ENCODE assay signal across 9 cellular contexts in the genomic region with DNA sequence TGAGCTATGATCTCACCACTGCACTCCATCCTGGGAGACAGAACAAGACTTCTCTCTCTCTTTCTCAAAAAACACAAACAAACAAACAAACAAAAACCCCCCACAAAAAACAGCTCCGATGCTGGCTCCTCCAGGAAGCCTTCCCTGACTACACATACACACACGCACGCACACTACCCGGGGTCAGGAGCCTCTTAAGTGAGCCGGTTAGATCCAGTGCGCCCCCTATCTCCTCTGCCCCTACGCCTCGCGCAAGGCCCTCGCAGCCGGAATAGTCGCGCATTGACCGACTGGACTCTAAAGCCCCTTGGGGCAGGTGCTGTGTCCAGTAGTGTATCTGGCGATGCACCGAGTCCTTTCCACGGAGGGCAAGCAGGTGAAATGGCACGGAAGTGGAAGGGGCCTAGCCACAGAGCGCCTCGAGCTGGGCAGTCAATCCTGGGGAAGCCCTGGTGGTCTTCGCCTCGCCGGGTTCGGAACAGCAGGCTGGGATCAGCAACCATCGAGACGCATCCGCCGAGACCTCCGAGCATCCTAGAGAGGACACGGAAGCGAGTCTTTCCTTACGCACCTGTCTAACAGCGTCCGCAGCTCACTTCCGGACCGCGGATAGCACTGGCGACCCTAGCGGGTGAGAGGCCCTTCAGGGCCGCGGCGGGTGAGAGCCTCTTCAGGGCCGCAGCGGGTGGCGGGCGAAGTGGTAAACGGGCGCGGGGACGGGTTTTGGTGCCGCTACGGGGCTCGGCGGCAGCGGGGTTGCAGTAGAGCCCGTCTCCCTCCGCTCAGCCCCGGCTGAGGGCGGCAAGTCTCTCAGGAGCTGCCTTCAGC. TPM values are rescaled to one million over a fixed set of nuclear protein-coding genes. Genes with fewer than 3 reads are reported as not detected.
DNase-seq lines count a peak whose midpoint lies in the region; ATAC-seq, FAIRE-seq and TF ChIP-seq lines count a peak whose summit lies in the region.
"Had no signal": no experiment of that assay in that cellular context is flagged by ENCODE, and none has a peak within 500 bp of the region (broad histone marks: within the 10 kb centered on the region; RNA-seq: fewer than 3 reads in every experiment).

A gene (plus strand): TSS at position 588 of the 828 bp plus-strand sequence. CDS start 2,661 bp downstream, outside the sequence.

- DNase-seq in AG09309 (ENCODE audit: low read depth) (peak; percentile 71), NCI-H226 (peak; percentile 86), cerebellar cortex (ENCODE audit: low spot score) (peak; percentile 94), keratinocyte (ENCODE audit: low read depth, low spot score) (peak; percentile 59)
- peak; percentile 66 for DNase-seq in activated CD4-positive, CD25-positive, alpha-beta regulatory T cell treated with anti-CD3 and anti-CD28 coated beads, Interleukin-2, amount 50 U/mL, for 16 hours (ENCODE audit: low read depth, low spot score)
- DNase-seq in stimulated activated CD4-positive, alpha-beta T cell treated with anti-CD3 and anti-CD28 coated beads, Interleukin-15, amount 100 ng/mL, for 1 hour (ENCODE audit: low read depth in 1 of 2, low spot score in 1 of 2) = peak; percentile 70 to 72

- no peaks in the 10 kb centered on the region for H3K9me1 ChIP-seq in keratinocyte (ENCODE audit: control insufficient read depth, extremely low read depth, insufficient read depth, low read length)

- H3K36me3 ChIP-seq in keratinocyte (ENCODE audit: control insufficient read depth in 2 of 2, extremely low read depth in 1 of 2, insufficient read depth in 2 of 2, low read length in 2 of 2) = peaks cover 18 to 24% of the 10 kb centered on the region in 2 experiments

- no peaks in the 10 kb centered on the region for H3K27me3 ChIP-seq in keratinocyte (ENCODE audit: control insufficient read depth, extremely low read depth, insufficient read depth, low read length)

- no peaks in the 10 kb centered on the region for H4K20me1 ChIP-seq in keratinocyte (ENCODE audit: control insufficient read depth, extremely low read depth, insufficient read depth, low read length)

- dilution Hi-C loops in keratinocyte (cut with MboI; ENCODE audit: extremely low pct_ligation_motif_present, low sequenced_read_pairs) = no loop called here

- peaks cover 31% of the 10 kb centered on the region for H3K4me1 ChIP-seq in keratinocyte (ENCODE audit: control insufficient read depth, extremely low read depth, insufficient read depth, low read length)

- peak; percentile 94 for FAIRE-seq in keratinocyte (lab: Jason Lieb, UNC)
- FAIRE-seq: endometrium had no signal

- H3K27ac ChIP-seq in keratinocyte (ENCODE audit: control insufficient read depth, insufficient read depth, low read length) = peak within 1 kb of the TSS; percentile 84

- H3K79me2 ChIP-seq in keratinocyte (ENCODE audit: control insufficient read depth, insufficient read depth, low read length) = peaks cover 36% of the 10 kb centered on the region

- H3K4me3 ChIP-seq in AG09309 (ENCODE audit: control insufficient read depth, low read depth, low read length) (peak within 1 kb of the TSS; percentile 83), keratinocyte (ENCODE audit: control insufficient read depth in 2 of 3, extremely low read depth in 1 of 3, insufficient read depth in 2 of 3, low read depth in 1 of 3, low read length in 3 of 3) (peak within 1 kb of the TSS; percentile 92 to 99 (median 96))

- ATAC-seq in GM18907 (IDR thresholded peaks at IDR 0.05; ENCODE audit: unreplicated experiment) (peak; percentile 93), HG03159 (IDR thresholded peaks at IDR 0.05; ENCODE audit: unreplicated experiment) (peak; percentile 94)

- H3K9me3 ChIP-seq in keratinocyte (ENCODE audit: control insufficient read depth, low read depth, low read length) = no peaks in the 10 kb centered on the region

- H2AFZ ChIP-seq in keratinocyte (ENCODE audit: control insufficient read depth, low read length) = peak within 1 kb of the TSS; percentile 100

- TF ChIP-seq CTCF in AG09309 (IDR thresholded peaks at IDR 0.05; ENCODE audit: control insufficient read depth, insufficient read depth, low read depth, low read length, missing control alignments) = peak; percentile 43
- peak in 2 of 3 experiments; percentile 28 to 68 for TF ChIP-seq CTCF in keratinocyte (optimal IDR thresholded peaks at IDR 0.05 in 1 of 3, IDR thresholded peaks at IDR 0.05 in 1 of 3, conservative IDR thresholded peaks at IDR 0.05 in 1 of 3; ENCODE audit: extremely low read depth in 1 of 3, insufficient read depth in 2 of 3, low read length in 3 of 3)

- H3K4me2 ChIP-seq in keratinocyte (ENCODE audit: control insufficient read depth, extremely low read depth, insufficient read depth, low read depth, low read length) = peak within 1 kb of the TSS; percentile 94

- H3K9ac ChIP-seq in keratinocyte (ENCODE audit: control insufficient read depth, extremely low read depth, insufficient read depth, low read length) = peak within 1 kb of the TSS; percentile 88

RNA-seq across cellular contexts. Expression of the gene that starts here (rescaled TPM):
- polyA plus RNA-seq in keratinocyte = 10.3 to 13.1 TPM (median 11.6 TPM) in 3 replicates
- polyA plus RNA-seq in keratinocyte (2011; ENCODE audit: low read depth) = 3.1 TPM
- 5.3 and 6.2 TPM in 2 replicates for polyA plus RNA-seq in keratinocyte (2011; cell fraction: cytosol; rRNA removed)
- 19.5 and 21.2 TPM in 2 replicates for polyA plus RNA-seq in keratinocyte (2011; cell fraction: nucleus; rRNA removed)
- 3.9 and 8.5 TPM in 2 replicates for polyA plus RNA-seq in keratinocyte (2012; ENCODE audit: low replicate concordance)
- 16.4 to 21.7 TPM (median 19.2 TPM) in 3 replicates for polyA minus RNA-seq in keratinocyte
- polyA minus RNA-seq in keratinocyte (2011; cell fraction: cytosol; rRNA and poly(A)+ RNA removed) = 9.6 TPM
- polyA minus RNA-seq in keratinocyte (2011; cell fraction: nucleus; rRNA and poly(A)+ RNA removed) = 16.1 and 21.2 TPM in 2 replicates

Comparison
In these comparisons a context has a peak if more than half of its experiments do, and no peak if none do; other contexts are left out.
1. Peak in every context shown above with its lines: DNase-seq, ATAC-seq, H3K4me3 ChIP-seq and H3K27ac ChIP-seq.